ENCODE assay signal across 17 cellular contexts in the genomic region with DNA sequence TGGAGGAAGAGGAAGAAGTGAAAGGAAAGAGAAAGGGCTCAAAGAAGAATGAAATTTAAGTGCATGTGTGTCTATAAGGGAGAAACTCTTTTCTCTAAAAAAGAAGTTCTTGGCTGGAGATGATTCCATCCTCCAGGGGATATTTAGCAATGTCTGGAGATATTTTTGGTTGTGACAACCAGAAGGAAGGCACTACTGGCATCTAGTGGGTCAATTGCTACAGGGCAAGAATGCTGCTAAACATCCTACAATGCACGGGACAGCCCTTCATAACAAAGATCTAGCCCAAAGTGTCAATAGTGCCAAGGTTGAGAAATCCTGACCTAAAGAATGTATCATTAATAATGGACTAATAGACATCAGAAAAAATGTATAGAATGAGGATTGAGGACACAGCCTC. TPM values are rescaled to one million over a fixed set of nuclear protein-coding genes. Genes with fewer than 3 reads are reported as not detected.
A peak's percentile ranks its signal among the peaks of the same experiment; 100 is the strongest.
DNase-seq lines count a peak whose midpoint lies in the region; ATAC-seq and TF ChIP-seq lines count a peak whose summit lies in the region.
"Had no signal": no experiment of that assay in that cellular context is flagged by ENCODE, and none has a peak within 500 bp of the region (broad histone marks: within the 10 kb centered on the region; RNA-seq: fewer than 3 reads in every experiment).

No MANE protein-coding gene starts in this region.

- POLR2A ChIA-PET in Panc1 (lab: Charles Lee), result no interaction called here

- in situ Hi-C loops in Panc1 (cut with HindIII; ENCODE audit: low pct_unique_long_range_greater_than_20kb, low sequenced_read_pairs), result no loop called here

- no peaks in the 10 kb centered on the region for H3K9me3 ChIP-seq in Panc1 (ENCODE audit: control insufficient read depth, insufficient read depth, low read depth, low read length)
- H3K9me3 ChIP-seq: BLaER1, psoas muscle had no signal

- intact Hi-C loops in Panc1 (cut with micrococcal nuclease; ENCODE audit: unreplicated experiment), result no loop called here
- intact Hi-C loops in left colon (cut with DNase I, micrococcal nuclease), result no loop called here

- H3K36me3 ChIP-seq in Panc1 (ENCODE audit: control insufficient read depth, insufficient read depth, low read length), result no peaks in the 10 kb centered on the region
- H3K36me3 ChIP-seq: BLaER1, WERI-Rb-1 had no signal

- no peak overlapping the region for H3K27ac ChIP-seq in Panc1 (ENCODE audit: low read length)
- H3K27ac ChIP-seq: BLaER1, psoas muscle, WERI-Rb-1 had no signal

- H3K4me3 ChIP-seq in AG09309 (ENCODE audit: control insufficient read depth, low read depth, low read length) (no peak overlapping the region), Panc1 (ENCODE audit: low read depth in 2 of 2, low read length in 2 of 2) (no peak overlapping the region), foreskin fibroblast (ENCODE audit: low read depth in 1 of 2, low read length in 2 of 2) (no peak overlapping the region)
- H3K4me3 ChIP-seq: BLaER1, psoas muscle had no signal

- no peaks in the 10 kb centered on the region for H3K4me1 ChIP-seq in Panc1 (ENCODE audit: control insufficient read depth, insufficient read depth, low read length)
- H3K4me1 ChIP-seq: psoas muscle had no signal

- peak; percentile 34 for TF ChIP-seq CTCF in AG09309 (IDR thresholded peaks at IDR 0.05; ENCODE audit: control insufficient read depth, insufficient read depth, low read depth, low read length, missing control alignments)
- TF ChIP-seq CTCF in Panc1 (IDR thresholded peaks at IDR 0.05), result 0 out of 2 replicates have a peak, but pooled peaks have one; percentile 10
- TF ChIP-seq CTCF in foreskin fibroblast (IDR thresholded peaks at IDR 0.05; ENCODE audit: low read depth, low read length), result peak; percentile 5

- peaks cover 5% of the 10 kb centered on the region; the same call in 1 of the 2 replicates for H3K27me3 ChIP-seq in Panc1 (ENCODE audit: control insufficient read depth, insufficient read depth, low read length)
- H3K27me3 ChIP-seq: BLaER1 had no signal

- no TSS peak for BruUV-seq in Panc1 (replicated peaks; lab: Mats Ljungman, UMichigan)

- DNase-seq in AG09309 (ENCODE audit: low read depth), result no peak
- DNase-seq in HCEC 1CT, result peak; percentile 53
- no peak for DNase-seq in Panc1 (ENCODE audit: low read depth, low spot score)
- peak in 1 of 2 donors; percentile 31 for DNase-seq in foreskin fibroblast
- DNase-seq in stimulated activated CD4-positive, alpha-beta T cell treated with anti-CD3 and anti-CD28 coated beads, Interleukin-12 subunit alpha, Interleukin-12 subunit beta, amount 100 ng/mL, for 4 hours, result no peak
- no peak for DNase-seq in left colon
- no peak for DNase-seq in ecto neural progenitor cell (ENCODE audit: low spot score)
- DNase-seq: activated CD8-positive, alpha-beta memory T cell treated with anti-CD3 and anti-CD28 coated beads, Interleukin-2, amount 10 ng/mL, durations not matched to agents 7 days and 5 days; NCI-H1930; NCI-H748 treated with DMSO at 0.1 percent for 48 hours; psoas muscle; stimulated activated CD4-positive, alpha-beta T cell treated with anti-CD3 and anti-CD28 coated beads, Interleukin-1b, Interleukin-23, amount 100 ng/mL, for 48 hours; WERI-Rb-1 had no signal

- CTCF ChIA-PET in Panc1 (lab: Charles Lee), result no interaction called here

- ATAC-seq in Panc1, result no peak
- ATAC-seq in GM19463 (IDR thresholded peaks at IDR 0.05; ENCODE audit: unreplicated experiment), result no peak
- ATAC-seq in left colon, result no peak
- ATAC-seq: activated CD8-positive, alpha-beta memory T cell treated with anti-CD3 and anti-CD28 coated beads, Interleukin-2, amount 10 ng/mL, durations not matched to agents 7 days and 5 days; psoas muscle had no signal

RNA-seq across cellular contexts. Expression of a gene that starts 57.4 kb away (rescaled TPM):
- total RNA-seq in Panc1 (2021; ENCODE audit: unreplicated experiment) (0.15 TPM), left colon (1 to 10 TPM; 1.7 to 2.8 TPM)
- not detected for polyA plus RNA-seq in Panc1 (2012; ENCODE audit: insufficient read length)
- total RNA-seq: G401 had no signal
- polyA plus RNA-seq: IgD-negative memory B cell had no signal
